ENCODE assay signal across 8 cellular contexts in the genomic region with DNA sequence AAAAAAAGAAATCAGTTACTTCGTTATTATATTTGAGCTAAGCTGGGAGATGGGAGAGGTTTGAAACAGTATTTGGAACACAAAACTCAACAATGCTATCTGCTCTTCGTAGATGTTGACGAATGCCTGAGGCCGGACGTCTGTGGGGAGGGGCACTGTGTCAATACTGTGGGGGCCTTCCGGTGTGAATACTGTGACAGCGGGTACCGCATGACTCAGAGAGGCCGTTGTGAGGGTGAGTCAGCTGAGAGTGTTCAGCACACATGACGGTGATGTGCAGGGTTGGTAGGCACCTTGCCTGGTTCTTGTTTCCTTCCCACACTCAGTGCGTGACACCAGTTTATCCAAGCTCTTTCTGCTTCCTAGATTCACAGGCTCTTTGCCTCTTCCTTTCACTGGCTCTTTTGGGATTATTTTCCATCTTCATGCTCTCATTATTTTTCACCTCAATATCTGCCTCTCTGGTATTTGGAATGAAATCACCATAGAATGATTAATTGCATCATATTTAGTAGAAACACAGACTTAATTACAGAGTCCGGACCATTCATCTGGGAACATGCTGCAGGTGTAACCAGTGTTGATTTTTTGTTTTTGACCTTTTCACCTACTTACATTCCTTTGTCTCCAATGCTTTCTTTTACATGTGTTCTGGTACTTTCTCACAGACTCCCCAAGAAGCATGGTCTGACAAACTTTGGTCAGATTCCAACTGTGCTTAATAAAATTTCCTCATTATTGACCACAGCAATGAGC.
DNase-seq lines count a peak whose midpoint lies in the region; ATAC-seq, FAIRE-seq and TF ChIP-seq lines count a peak whose summit lies in the region.

No MANE protein-coding gene starts in this region.

- no peak for TF ChIP-seq CTCF in RWPE2 (IDR thresholded peaks at IDR 0.05; ENCODE audit: poor library complexity, severe bottlenecking)

- no peak for FAIRE-seq in small intestine (lab: Jason Lieb, UNC)

- H3K36me3 ChIP-seq in RWPE2 (ENCODE audit: low read depth) = no peaks in the 10 kb centered on the region
- H3K36me3 ChIP-seq in small intestine (ENCODE audit: control insufficient read depth in 2 of 2, insufficient read depth in 2 of 2, low read length in 2 of 2) = no peaks in the 10 kb centered on the region

- H3K4me3 ChIP-seq in RWPE2 (ENCODE audit: severe bottlenecking) (no peak overlapping the region), small intestine (ENCODE audit: low read depth in 1 of 2, low read length in 2 of 2) (no peak overlapping the region)

- peak; percentile 79 for DNase-seq in EH (ENCODE audit: low read depth)
- peak; percentile 87 for DNase-seq in RWPE2 (ENCODE audit: low spot score)
- peak; percentile 18 for DNase-seq in effector CD4-positive, alpha-beta T cell
- DNase-seq in pulmonary artery endothelial cell (ENCODE audit: low read depth, low spot score) = peak; percentile 90
- no peak for DNase-seq in globus pallidus (ENCODE audit: low spot score)
- no peak for DNase-seq in GM19238 (ENCODE audit: insufficient read length, low spot score)
- no peak for DNase-seq in small intestine

- H3K27me3 ChIP-seq in RWPE2 (ENCODE audit: insufficient read depth, poor library complexity, severe bottlenecking) (no peaks in the 10 kb centered on the region), small intestine (ENCODE audit: control insufficient read depth in 2 of 2, insufficient read depth in 2 of 2, low read length in 2 of 2) (no peaks in the 10 kb centered on the region)

- H3K9me3 ChIP-seq in RWPE2 (ENCODE audit: severe bottlenecking) = no peaks in the 10 kb centered on the region
- no peaks in the 10 kb centered on the region for H3K9me3 ChIP-seq in small intestine (ENCODE audit: control insufficient read depth, low read depth)

- peak; percentile 99 for ATAC-seq in RWPE2 (ENCODE audit: low read depth)
- no peak for ATAC-seq in GM18873 (IDR thresholded peaks at IDR 0.05; ENCODE audit: low FRiP score, unreplicated experiment)

- WGBS in small intestine, 3 donors = 65 to 82% (median 78%) methylated on average over 12 of the region's 12 CpGs

- H3K4me1 ChIP-seq in RWPE2 (ENCODE audit: insufficient read depth, poor library complexity, severe bottlenecking) (peaks cover 12% of the 10 kb centered on the region), small intestine (ENCODE audit: control insufficient read depth in 2 of 2, insufficient read depth in 1 of 2, low read depth in 1 of 2, low read length in 1 of 2) (no peaks in the 10 kb centered on the region)

- H3K27ac ChIP-seq in RWPE2 (ENCODE audit: poor library complexity, severe bottlenecking) = peak overlapping the region; percentile 38
- no peak overlapping the region for H3K27ac ChIP-seq in small intestine (ENCODE audit: low read depth in 1 of 2, low read length in 1 of 2)

Comparison
In these comparisons a context has a peak if more than half of its experiments do, and no peak if none do; other contexts are left out.
1. DNase-seq: peak in EH (single experiment), RWPE2 (single experiment), effector CD4-positive, alpha-beta T cell (single experiment) and pulmonary artery endothelial cell (single experiment); none in globus pallidus (single experiment), GM19238 (single experiment) and small intestine (single experiment).